ENCODE assay signal across 10 cellular contexts in the genomic region with DNA sequence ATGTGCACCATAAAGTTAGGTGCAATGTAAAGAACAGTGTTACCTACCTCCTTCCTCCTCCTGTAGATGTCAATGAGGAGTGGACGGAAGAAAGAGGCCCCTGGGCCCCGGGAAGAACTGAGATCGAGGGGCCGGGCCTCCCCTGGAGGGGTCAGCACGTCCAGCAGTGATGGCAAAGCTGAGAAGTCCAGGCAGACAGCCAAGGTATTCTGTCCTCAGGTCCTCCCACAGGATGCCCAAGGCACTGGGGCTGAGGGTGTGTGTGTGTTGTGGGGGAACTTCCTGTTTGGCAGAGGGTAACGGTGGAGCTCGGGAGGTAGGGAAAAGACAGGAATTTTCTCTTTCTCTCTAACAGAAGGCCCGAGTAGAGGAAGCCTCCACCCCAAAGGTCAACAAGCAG. TPM values are rescaled to one million over a fixed set of nuclear protein-coding genes. Genes with fewer than 3 reads are reported as not detected.
DNase-seq lines count a peak whose midpoint lies in the region; ATAC-seq and TF ChIP-seq lines count a peak whose summit lies in the region.
"Had no signal": no experiment of that assay in that cellular context is flagged by ENCODE, and none has a peak within 500 bp of the region (broad histone marks: within the 10 kb centered on the region; RNA-seq: fewer than 3 reads in every experiment).

No MANE protein-coding gene starts in this region.

- H3K27me3 Mint-ChIP-seq in activated T-helper 1 cell treated with anti-CD3 and anti-CD28 coated beads, Interleukin-12 subunit alpha, Interleukin-12 subunit beta, Interleukin-2, Interleukin-4 antibody, amounts not matched to agents 30 ng/mL and 10 ng/mL and 1 ng/mL, durations not matched to agents 14 hours and 24 hours and 36 hours (ENCODE audit: insufficient read depth) = no peaks in the 10 kb centered on the region

- H3K27me3 ChIP-seq in sigmoid colon = no peaks in the 10 kb centered on the region

- ATAC-seq in HG03342 (IDR thresholded peaks at IDR 0.05; ENCODE audit: unreplicated experiment) (no peak), GM21723 (IDR thresholded peaks at IDR 0.05; ENCODE audit: unreplicated experiment) (no peak)

- no peaks in the 10 kb centered on the region for H3K9me3 Mint-ChIP-seq in activated T-helper 1 cell treated with anti-CD3 and anti-CD28 coated beads, Interleukin-12 subunit alpha, Interleukin-12 subunit beta, Interleukin-2, Interleukin-4 antibody, amounts not matched to agents 30 ng/mL and 10 ng/mL and 1 ng/mL, durations not matched to agents 14 hours and 24 hours and 36 hours

- peak overlapping the region; percentile 98 for H3K27ac Mint-ChIP-seq in activated T-helper 1 cell treated with anti-CD3 and anti-CD28 coated beads, Interleukin-12 subunit alpha, Interleukin-12 subunit beta, Interleukin-2, Interleukin-4 antibody, amounts not matched to agents 30 ng/mL and 10 ng/mL and 1 ng/mL, durations not matched to agents 14 hours and 24 hours and 36 hours

- peaks cover 0 to 83% (median 74%) of the 10 kb centered on the region in 4 donors for H3K4me1 ChIP-seq in sigmoid colon

- TF ChIP-seq POLR2A in sigmoid colon (IDR thresholded peaks at IDR 0.05) = no peak

- no peak for TF ChIP-seq CTCF in fibroblast of villous mesenchyme (IDR thresholded peaks at IDR 0.05; ENCODE audit: insufficient read depth, low read depth, low read length)
- TF ChIP-seq CTCF in sigmoid colon (IDR thresholded peaks at IDR 0.05) = no peak

- peaks cover 0 to 39% (median 30%) of the 10 kb centered on the region in 4 donors for H3K36me3 ChIP-seq in sigmoid colon
- H3K36me3 ChIP-seq: neutrophil had no signal

- peak overlapping the region; percentile 25 for H3K4me3 Mint-ChIP-seq in activated T-helper 1 cell treated with anti-CD3 and anti-CD28 coated beads, Interleukin-12 subunit alpha, Interleukin-12 subunit beta, Interleukin-2, Interleukin-4 antibody, amounts not matched to agents 30 ng/mL and 10 ng/mL and 1 ng/mL, durations not matched to agents 14 hours and 24 hours and 36 hours

- H3K4me3 ChIP-seq in fibroblast of villous mesenchyme (ENCODE audit: low read depth, low read length) (no peak overlapping the region), sigmoid colon (peak overlapping the region in 1 of 4 donors; percentile 1)

- peaks cover 76% of the 10 kb centered on the region for H3K4me1 Mint-ChIP-seq in activated T-helper 1 cell treated with anti-CD3 and anti-CD28 coated beads, Interleukin-12 subunit alpha, Interleukin-12 subunit beta, Interleukin-2, Interleukin-4 antibody, amounts not matched to agents 30 ng/mL and 10 ng/mL and 1 ng/mL, durations not matched to agents 14 hours and 24 hours and 36 hours (ENCODE audit: low read depth)

- peak overlapping the region; percentile 46 to 99 (median 92) for H3K27ac ChIP-seq in sigmoid colon
- H3K27ac ChIP-seq: neutrophil had no signal

- peaks cover 34% of the 10 kb centered on the region for H3K36me3 Mint-ChIP-seq in activated T-helper 1 cell treated with anti-CD3 and anti-CD28 coated beads, Interleukin-12 subunit alpha, Interleukin-12 subunit beta, Interleukin-2, Interleukin-4 antibody, amounts not matched to agents 30 ng/mL and 10 ng/mL and 1 ng/mL, durations not matched to agents 14 hours and 24 hours and 36 hours (ENCODE audit: low read depth)

- H3K9me3 ChIP-seq in sigmoid colon = no peaks in the 10 kb centered on the region
- H3K9me3 ChIP-seq: neutrophil had no signal

- intact Hi-C loops in activated T-helper 1 cell treated with anti-CD3 and anti-CD28 coated beads, Interleukin-12 subunit alpha, Interleukin-12 subunit beta, Interleukin-2, Interleukin-4 antibody, amounts not matched to agents 30 ng/mL and 10 ng/mL and 1 ng/mL, durations not matched to agents 14 hours and 24 hours and 36 hours (cut with micrococcal nuclease) = no loop called here
- intact Hi-C loops in sigmoid colon (cut with DNase I) = no loop called here

- TF ChIP-seq EP300 in sigmoid colon (IDR thresholded peaks at IDR 0.05) = no peak

- DNase-seq in EL (peak; percentile 68), fibroblast of villous mesenchyme (ENCODE audit: low read depth) (peak; percentile 46), sigmoid colon (no peak), occipital lobe (lab: John Stamatoyannopoulos, UW) (no peak), globus pallidus (ENCODE audit: low spot score) (no peak)
- DNase-seq in activated T-helper 1 cell treated with anti-CD3 and anti-CD28 coated beads, Interleukin-12 subunit alpha, Interleukin-12 subunit beta, Interleukin-2, Interleukin-4 antibody, amounts not matched to agents 30 ng/mL and 10 ng/mL and 1 ng/mL, durations not matched to agents 14 hours and 24 hours and 36 hours (ENCODE audit: low spot score) = no peak
- DNase-seq: activated CD4-positive, alpha-beta T cell treated with anti-CD3 and anti-CD28 coated beads for 1 hour had no signal

- 20 to 45% methylated on average over 8 of the region's 8 CpGs for WGBS in sigmoid colon, 2 donors

RNA-seq across cellular contexts. Expression of gene ATN1, which starts 6.4 kb away (rescaled TPM):
- total RNA-seq in activated T-helper 1 cell treated with anti-CD3 and anti-CD28 coated beads, Interleukin-12 subunit alpha, Interleukin-12 subunit beta, Interleukin-2, Interleukin-4 antibody, amounts not matched to agents 30 ng/mL and 10 ng/mL and 1 ng/mL, durations not matched to agents 14 hours and 24 hours and 36 hours = 70.8 and 71.2 TPM in 2 replicates
- total RNA-seq in fibroblast of villous mesenchyme = 11.3 and 16.4 TPM in 2 replicates
- total RNA-seq in sigmoid colon = 100 to 1,000 TPM in 1 of 4 donors, 10 to 100 TPM in 3; 46.4 to 138 (median 60.3) TPM
- 10 to 100 TPM; 30.1 to 78.8 (median 33.0) TPM for polyA plus RNA-seq in sigmoid colon
- total RNA-seq in occipital lobe = 9.2 TPM

RNA-seq across cellular contexts. Expression of gene RNU7-1, which starts 9.5 kb away (rescaled TPM):
- not detected in 2 replicates for total RNA-seq in activated T-helper 1 cell treated with anti-CD3 and anti-CD28 coated beads, Interleukin-12 subunit alpha, Interleukin-12 subunit beta, Interleukin-2, Interleukin-4 antibody, amounts not matched to agents 30 ng/mL and 10 ng/mL and 1 ng/mL, durations not matched to agents 14 hours and 24 hours and 36 hours
- not detected in 2 replicates for total RNA-seq in fibroblast of villous mesenchyme
- not detected for total RNA-seq in sigmoid colon
- polyA plus RNA-seq in sigmoid colon = not detected
- not detected for total RNA-seq in occipital lobe

RNA-seq across cellular contexts. Expression of gene C12orf57, which starts 9.7 kb away (rescaled TPM):
- total RNA-seq in activated T-helper 1 cell treated with anti-CD3 and anti-CD28 coated beads, Interleukin-12 subunit alpha, Interleukin-12 subunit beta, Interleukin-2, Interleukin-4 antibody, amounts not matched to agents 30 ng/mL and 10 ng/mL and 1 ng/mL, durations not matched to agents 14 hours and 24 hours and 36 hours = 190 and 197 TPM in 2 replicates
- 94.7 and 96.7 TPM in 2 replicates for total RNA-seq in fibroblast of villous mesenchyme
- 100 to 1,000 TPM; 465 to 697 (median 652) TPM for total RNA-seq in sigmoid colon
- 100 to 1,000 TPM; 305 to 810 (median 418) TPM for polyA plus RNA-seq in sigmoid colon
- 243 TPM for total RNA-seq in occipital lobe

RNA-seq across cellular contexts. Expression of gene PTPN6, which starts 17.0 kb away (rescaled TPM):
- 332 and 341 TPM in 2 replicates for total RNA-seq in activated T-helper 1 cell treated with anti-CD3 and anti-CD28 coated beads, Interleukin-12 subunit alpha, Interleukin-12 subunit beta, Interleukin-2, Interleukin-4 antibody, amounts not matched to agents 30 ng/mL and 10 ng/mL and 1 ng/mL, durations not matched to agents 14 hours and 24 hours and 36 hours
- total RNA-seq in fibroblast of villous mesenchyme (not detected in 2 replicates), sigmoid colon (10 to 100 TPM in 3 of 4 donors, 1 to 10 TPM in 1; 5.3 to 13.6 (median 11.8) TPM), occipital lobe (3.1 TPM)
- 10 to 100 TPM; 42.1 to 92.4 (median 67.3) TPM for polyA plus RNA-seq in sigmoid colon

RNA-seq across cellular contexts. Expression of gene ENO2, which starts 19.7 kb away (rescaled TPM):
- total RNA-seq in activated T-helper 1 cell treated with anti-CD3 and anti-CD28 coated beads, Interleukin-12 subunit alpha, Interleukin-12 subunit beta, Interleukin-2, Interleukin-4 antibody, amounts not matched to agents 30 ng/mL and 10 ng/mL and 1 ng/mL, durations not matched to agents 14 hours and 24 hours and 36 hours = 147 and 156 TPM in 2 replicates
- 3.5 and 5.2 TPM in 2 replicates for total RNA-seq in fibroblast of villous mesenchyme
- 10 to 100 TPM; 26.3 to 37.5 (median 35.0) TPM for total RNA-seq in sigmoid colon
- polyA plus RNA-seq in sigmoid colon = 10 to 100 TPM in 1 of 3 donors, 1 to 10 TPM in 2; 1.8 to 15.6 (median 3.0) TPM
- 137 TPM for total RNA-seq in occipital lobe

Comparison
In these comparisons a context has a peak if more than half of its experiments do, and no peak if none do; other contexts are left out.
1. DNase-seq: peak in EL (single experiment) and fibroblast of villous mesenchyme (single experiment); none in activated T-helper 1 cell treated with anti-CD3 and anti-CD28 coated beads, Interleukin-12 subunit alpha, Interleukin-12 subunit beta, Interleukin-2, Interleukin-4 antibody, amounts not matched to agents 30 ng/mL and 10 ng/mL and 1 ng/mL, durations not matched to agents 14 hours and 24 hours and 36 hours (single experiment), sigmoid colon (single experiment), occipital lobe (single experiment) and globus pallidus (single experiment).